Comparison of ENCODE assay signal across 8 cellular contexts in genomic region chr6:80338201-80338836, GRCh38.
A peak's percentile ranks its signal among the peaks of the same experiment; 100 is the strongest.
DNase-seq lines count a peak whose midpoint lies in the region; ATAC-seq lines count a peak whose summit lies in the region.

No MANE protein-coding gene starts in this region.

- CTCF ChIA-PET in CD4-positive, alpha-beta memory T cell (lab: Charles Lee; ENCODE audit: partially characterized antibody) = no interaction called here

- POLR2A ChIA-PET in CD4-positive, alpha-beta memory T cell (lab: Charles Lee; ENCODE audit: partially characterized antibody) = interaction anchor here (1.0 kb wide), 1 partner anchor 1415 kb away, joined by 3 read pairs; no protein-coding TSS in a partner anchor

- intact Hi-C loops in CD4-positive, alpha-beta memory T cell (cut with micrococcal nuclease) = no loop called here

- DNase-seq in CD4-positive, alpha-beta memory T cell = peak; percentile 32 to 54 (median 46)
- no peak for DNase-seq in SK-N-MC (ENCODE audit: low read depth, low spot score)
- peak in 1 of 2 donors; percentile 72 for DNase-seq in activated naive CD4-positive, alpha-beta T cell treated with anti-CD3 and anti-CD28 coated beads, Interleukin-2, amount 50 U/mL, for 72 hours (ENCODE audit: low spot score in 2 of 2)
- DNase-seq in iPS DF 6.9 (ENCODE audit: low read depth, low spot score) = peak; percentile 54
- peak; percentile 38 to 52 (median 50) for DNase-seq in stimulated activated CD4-positive, alpha-beta T cell treated with anti-CD3 and anti-CD28 coated beads, Interleukin-1b, Interleukin-23, amount 100 ng/mL, for 24 hours (ENCODE audit: low read depth in 4 of 4, low spot score in 1 of 4)
- no peak for DNase-seq in GM19238 (ENCODE audit: insufficient read length, low spot score)

- no peak overlapping the region for H3K4me3 ChIP-seq in CD4-positive, alpha-beta memory T cell (ENCODE audit: low read length in 2 of 2)
- H3K4me3 ChIP-seq in SK-N-MC (no peak overlapping the region), iPS DF 6.9 (ENCODE audit: low read length) (no peak overlapping the region)

- H3K4me3 Mint-ChIP-seq in CD4-positive, alpha-beta memory T cell = no peak overlapping the region

- H3K4me1 Mint-ChIP-seq in CD4-positive, alpha-beta memory T cell = peaks cover 0 to 6% (median under 1%) of the 10 kb centered on the region in 4 donors

- H3K9me3 ChIP-seq in CD4-positive, alpha-beta memory T cell (ENCODE audit: control insufficient read depth in 1 of 2, low read length in 2 of 2) = no peaks in the 10 kb centered on the region
- H3K9me3 ChIP-seq in SK-N-MC (ENCODE audit: low read depth, low read length) (no peaks in the 10 kb centered on the region), iPS DF 6.9 (ENCODE audit: control insufficient read depth, insufficient read depth, low read length) (no peaks in the 10 kb centered on the region)

- no peaks in the 10 kb centered on the region for H3K36me3 ChIP-seq in CD4-positive, alpha-beta memory T cell (ENCODE audit: insufficient read depth, low read length)
- H3K36me3 ChIP-seq in SK-N-MC (ENCODE audit: insufficient read depth, low read length) = no peaks in the 10 kb centered on the region
- no peaks in the 10 kb centered on the region for H3K36me3 ChIP-seq in iPS DF 6.9 (ENCODE audit: control insufficient read depth, insufficient read depth, low read length)

- no CpG with 5 or more reads among the region's 12 CpGs for WGBS in iPS DF 6.9 (ENCODE audit: insufficient coverage, insufficient read length)

- no peak overlapping the region for H3K27ac Mint-ChIP-seq in CD4-positive, alpha-beta memory T cell
- no peak overlapping the region for H3K27ac Mint-ChIP-seq in activated naive CD4-positive, alpha-beta T cell treated with anti-CD3 and anti-CD28 coated beads, Interleukin-2, amount 50 U/mL, for 72 hours

- H3K9me3 Mint-ChIP-seq in CD4-positive, alpha-beta memory T cell = no peaks in the 10 kb centered on the region
- no peaks in the 10 kb centered on the region for H3K9me3 Mint-ChIP-seq in activated naive CD4-positive, alpha-beta T cell treated with anti-CD3 and anti-CD28 coated beads, Interleukin-2, amount 50 U/mL, for 72 hours

- H3K27me3 Mint-ChIP-seq in CD4-positive, alpha-beta memory T cell = no peaks in the 10 kb centered on the region

- no peaks in the 10 kb centered on the region for H3K4me1 ChIP-seq in CD4-positive, alpha-beta memory T cell (ENCODE audit: insufficient read depth, low read length)
- H3K4me1 ChIP-seq in iPS DF 6.9 (ENCODE audit: control insufficient read depth, insufficient read depth, low read length) = no peaks in the 10 kb centered on the region

- H3K27me3 ChIP-seq in CD4-positive, alpha-beta memory T cell (ENCODE audit: insufficient read depth, low read length) = no peaks in the 10 kb centered on the region
- H3K27me3 ChIP-seq in iPS DF 6.9 (ENCODE audit: control insufficient read depth, insufficient read depth, low read length) = no peaks in the 10 kb centered on the region

- no peak overlapping the region for H3K27ac ChIP-seq in CD4-positive, alpha-beta memory T cell (ENCODE audit: low read depth, low read length)
- H3K27ac ChIP-seq in SK-N-MC (0 out of 2 replicates have a peak overlapping the region, but pooled peaks have one; percentile 35), iPS DF 6.9 (ENCODE audit: low read length) (no peak overlapping the region)

- no peak overlapping the region for H3K9ac ChIP-seq in SK-N-MC (ENCODE audit: insufficient read length)

- H3K36me3 Mint-ChIP-seq in CD4-positive, alpha-beta memory T cell = no peaks in the 10 kb centered on the region
- H3K36me3 Mint-ChIP-seq in activated naive CD4-positive, alpha-beta T cell treated with anti-CD3 and anti-CD28 coated beads, Interleukin-2, amount 50 U/mL, for 72 hours = no peaks in the 10 kb centered on the region

- ATAC-seq in GM19438 (IDR thresholded peaks at IDR 0.05; ENCODE audit: low read depth, unreplicated experiment) (peak; percentile 96), HG03520 (IDR thresholded peaks at IDR 0.05; ENCODE audit: unreplicated experiment) (peak; percentile 98)
- ATAC-seq in activated naive CD4-positive, alpha-beta T cell treated with anti-CD3 and anti-CD28 coated beads, Interleukin-2, amount 50 U/mL, for 72 hours = peak; percentile 36 to 51

Comparison
In these comparisons a context has a peak if more than half of its experiments do, and no peak if none do; other contexts are left out.
1. DNase-seq: peak in CD4-positive, alpha-beta memory T cell (5 of 5), iPS DF 6.9 (single experiment) and stimulated activated CD4-positive, alpha-beta T cell treated with anti-CD3 and anti-CD28 coated beads, Interleukin-1b, Interleukin-23, amount 100 ng/mL, for 24 hours (4 of 4); none in SK-N-MC (single experiment) and GM19238 (single experiment).
2. ATAC-seq: peak in every context shown above with its lines; median percentile 98 in HG03520; 96 in GM19438; 44 in activated naive CD4-positive, alpha-beta T cell treated with anti-CD3 and anti-CD28 coated beads, Interleukin-2, amount 50 U/mL, for 72 hours.